Comparison of ENCODE assay signal across 8 cellular contexts in the genomic region with DNA sequence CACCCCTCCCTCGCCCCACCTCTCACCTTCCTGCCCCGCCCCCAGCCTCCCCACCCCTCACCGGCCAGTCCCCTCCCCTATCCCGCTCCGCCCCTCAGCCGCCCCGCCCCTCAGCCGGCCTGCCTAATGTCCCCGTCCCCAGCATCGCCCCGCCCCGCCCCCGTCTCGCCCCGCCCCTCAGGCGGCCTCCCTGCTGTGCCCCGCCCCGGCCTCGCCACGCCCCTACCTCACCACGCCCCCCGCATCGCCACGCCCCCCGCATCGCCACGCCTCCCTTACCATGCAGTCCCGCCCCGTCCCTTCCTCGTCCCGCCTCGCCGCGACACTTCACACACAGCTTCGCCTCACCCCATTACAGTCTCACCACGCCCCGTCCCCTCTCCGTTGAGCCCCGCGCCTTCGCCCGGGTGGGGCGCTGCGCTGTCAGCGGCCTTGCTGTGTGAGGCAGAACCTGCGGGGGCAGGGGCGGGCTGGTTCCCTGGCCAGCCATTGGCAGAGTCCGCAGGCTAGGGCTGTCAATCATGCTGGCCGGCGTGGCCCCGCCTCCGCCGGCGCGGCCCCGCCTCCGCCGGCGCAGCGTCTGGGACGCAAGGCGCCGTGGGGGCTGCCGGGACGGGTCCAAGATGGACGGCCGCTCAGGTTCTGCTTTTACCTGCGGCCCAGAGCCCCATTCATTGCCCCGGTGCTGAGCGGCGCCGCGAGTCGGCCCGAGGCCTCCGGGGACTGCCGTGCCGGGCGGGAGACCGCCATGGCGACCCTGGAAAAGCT. TPM values are rescaled to one million over a fixed set of nuclear protein-coding genes. Genes with fewer than 3 reads are reported as not detected.
DNase-seq lines count a peak whose midpoint lies in the region; ATAC-seq, FAIRE-seq and TF ChIP-seq lines count a peak whose summit lies in the region.

A gene (plus strand): TSS at position 604 of the 768 bp plus-strand sequence. CDS start 145 bp downstream, at position 749.
A gene (minus strand): TSS at position 461 of the 768 bp plus-strand sequence.

- H4K20me1 ChIP-seq in hepatocyte (ENCODE audit: insufficient read depth, poor library complexity, severe bottlenecking), result peaks cover 23% of the 10 kb centered on the region

- peak within 1 kb of the TSS; percentile 93 for H2AFZ ChIP-seq in hepatocyte

- peak; percentile 66 for ATAC-seq in HG02973 (IDR thresholded peaks at IDR 0.05; ENCODE audit: unreplicated experiment)
- peak; percentile 96 for ATAC-seq in aorta (ENCODE audit: low FRiP score)

- H3K27ac ChIP-seq in hepatocyte (peak within 1 kb of the TSS; percentile 95), aorta (ENCODE audit: low read depth in 1 of 2, low read length in 2 of 2) (peak within 1 kb of the TSS in 1 of 2 donors; percentile 60)

- no peaks in the 10 kb centered on the region for H3K36me3 ChIP-seq in hepatocyte (replicated peaks; ENCODE audit: insufficient read depth, low read depth)
- H3K36me3 ChIP-seq in aorta (ENCODE audit: control insufficient read depth in 1 of 2, insufficient read depth in 2 of 2, low read length in 1 of 2), result no peaks in the 10 kb centered on the region

- peak; percentile 91 for FAIRE-seq in GM18507 (lab: Jason Lieb, UNC)

- H3K4me1 ChIP-seq in hepatocyte (ENCODE audit: insufficient read depth) (peaks cover 17% of the 10 kb centered on the region), aorta (ENCODE audit: control insufficient read depth in 1 of 2, insufficient read depth in 2 of 2, low read length in 2 of 2) (no peaks in the 10 kb centered on the region)

- WGBS in hepatocyte (ENCODE audit: low lambda C conversion rate, missing lambda C conversion rate), result 2% methylated on average over 35 of the region's 81 CpGs
- WGBS in aorta, 2 donors, result 0 to 2% methylated on average over 29 to 81 of the region's 81 CpGs

- in situ Hi-C loops in astrocyte of the cerebellum (cut with HindIII; ENCODE audit: low sequenced_read_pairs), result loop anchor here (25.0 kb wide), 1 partner anchor 112 kb away; a partner anchor contains a TSS

- H3K4me3 ChIP-seq in astrocyte of the cerebellum (ENCODE audit: low read depth, low read length) (peak within 1 kb of the TSS; percentile 61), hepatocyte (peak within 1 kb of the TSS; percentile 92), aorta (ENCODE audit: low read length in 2 of 2) (peak within 1 kb of the TSS; percentile 70 to 83)

- H3K27me3 ChIP-seq in hepatocyte, result no peaks in the 10 kb centered on the region
- no peaks in the 10 kb centered on the region for H3K27me3 ChIP-seq in aorta (ENCODE audit: control insufficient read depth in 1 of 2, insufficient read depth in 2 of 2, low read length in 1 of 2)

- TF ChIP-seq CTCF in astrocyte of the cerebellum (IDR thresholded peaks at IDR 0.05; ENCODE audit: low read depth, low read length, missing control alignments) (peak; percentile 10), hepatocyte (IDR thresholded peaks at IDR 0.05; ENCODE audit: poor library complexity) (peak; percentile 6)

- no peaks in the 10 kb centered on the region for H3K9me2 ChIP-seq in hepatocyte (replicated peaks; ENCODE audit: insufficient read depth)

- peaks cover 36% of the 10 kb centered on the region for H3K79me2 ChIP-seq in hepatocyte

- peak; percentile 81 for DNase-seq in GM18507 (ENCODE audit: extremely low spot score, insufficient read length, low read depth)
- peak; percentile 85 for DNase-seq in NCI-H2029 (lab: John Stamatoyannopoulos, UW)
- peak; percentile 95 for DNase-seq in T-helper 22 cell (ENCODE audit: low read depth)
- DNase-seq in astrocyte of the cerebellum (ENCODE audit: low read depth), result peak; percentile 85
- peak; percentile 98 for DNase-seq in hepatocyte (ENCODE audit: low spot score)
- DNase-seq in renal cortical epithelial cell (ENCODE audit: low read depth), result peak; percentile 84
- peak; percentile 98 to 100 for DNase-seq in aorta

- H3K4me2 ChIP-seq in hepatocyte, result peak within 1 kb of the TSS; percentile 100

- intact Hi-C loops in aorta (cut with DNase I), result no loop called here

- H3K9me3 ChIP-seq in hepatocyte (ENCODE audit: low read depth) (no peaks in the 10 kb centered on the region), aorta (ENCODE audit: control insufficient read depth, low read length) (no peaks in the 10 kb centered on the region)

RNA-seq across cellular contexts. Expression of the first gene that starts in this region (rescaled TPM):
- 30.6 and 33.9 TPM in 2 replicates for total RNA-seq in hepatocyte
- polyA plus RNA-seq in hepatocyte, result 9.5 and 12.4 TPM in 2 replicates
- total RNA-seq in renal cortical epithelial cell, result 91.8 and 102 TPM in 2 replicates
- 10 to 100 TPM; 64.4 to 82.7 TPM for total RNA-seq in aorta
- polyA plus RNA-seq in aorta, result 10 to 100 TPM in 1 of 2 donors, 1 to 10 TPM in 1; 5.1 to 17.8 TPM

RNA-seq across cellular contexts. Expression of the second gene that starts in this region (rescaled TPM):
- total RNA-seq in hepatocyte (not detected in 2 replicates), renal cortical epithelial cell (not detected in 2 replicates), aorta (not detected)
- polyA plus RNA-seq in hepatocyte (not detected in 2 replicates), aorta (not detected)
